8 cellular contexts compared by ENCODE assay signal in genomic region chr17:3558603-3559269, GRCh38.
A peak's percentile ranks its signal among the peaks of the same experiment; 100 is the strongest.
DNase-seq lines count a peak whose midpoint lies in the region; ATAC-seq and TF ChIP-seq lines count a peak whose summit lies in the region.

No MANE protein-coding gene starts in this region.

- TF ChIP-seq CTCF in C4-2B (conservative IDR thresholded peaks at IDR 0.05), result no peak
- no peak for TF ChIP-seq CTCF in epithelial cell of esophagus (IDR thresholded peaks at IDR 0.05; ENCODE audit: insufficient read depth, low read depth, low read length, missing control alignments)

- peak overlapping the region; percentile 52 for H3K27ac ChIP-seq in C4-2B

- peak; percentile 75 for ATAC-seq in HG03280 (IDR thresholded peaks at IDR 0.05; ENCODE audit: unreplicated experiment)

- DNase-seq in GM19240 (ENCODE audit: insufficient read length, low spot score), result peak; percentile 85
- peak; percentile 8 for DNase-seq in activated CD4-positive, CD25-positive, alpha-beta regulatory T cell treated with anti-CD3 and anti-CD28 coated beads, Interleukin-2, amount 50 U/mL, for 16 hours (ENCODE audit: low read depth, low spot score)
- peak; percentile 99 for DNase-seq in epithelial cell of esophagus (ENCODE audit: low read depth)
- peak; percentile 9 to 32 for DNase-seq in stimulated activated CD4-positive, alpha-beta T cell treated with anti-CD3 and anti-CD28 coated beads, Interleukin-1b, Interleukin-23, amount 100 ng/mL, for 4 hours (ENCODE audit: low read depth in 2 of 2)
- DNase-seq in NCI-H446 treated with DMSO at 0.1 percent for 48 hours (lab: John Stamatoyannopoulos, UW), result no peak
- DNase-seq in globus pallidus (ENCODE audit: low spot score), result no peak

- H3K4me3 ChIP-seq in epithelial cell of esophagus (ENCODE audit: low read length), result no peak overlapping the region

Comparison
In these comparisons a context has a peak if more than half of its experiments do, and no peak if none do; other contexts are left out.
1. DNase-seq: peak in GM19240 (single experiment), activated CD4-positive, CD25-positive, alpha-beta regulatory T cell treated with anti-CD3 and anti-CD28 coated beads, Interleukin-2, amount 50 U/mL, for 16 hours (single experiment), epithelial cell of esophagus (single experiment) and stimulated activated CD4-positive, alpha-beta T cell treated with anti-CD3 and anti-CD28 coated beads, Interleukin-1b, Interleukin-23, amount 100 ng/mL, for 4 hours (2 of 2); none in NCI-H446 treated with DMSO at 0.1 percent for 48 hours (single experiment) and globus pallidus (single experiment).